9 cellular contexts compared by ENCODE assay signal in the genomic region with DNA sequence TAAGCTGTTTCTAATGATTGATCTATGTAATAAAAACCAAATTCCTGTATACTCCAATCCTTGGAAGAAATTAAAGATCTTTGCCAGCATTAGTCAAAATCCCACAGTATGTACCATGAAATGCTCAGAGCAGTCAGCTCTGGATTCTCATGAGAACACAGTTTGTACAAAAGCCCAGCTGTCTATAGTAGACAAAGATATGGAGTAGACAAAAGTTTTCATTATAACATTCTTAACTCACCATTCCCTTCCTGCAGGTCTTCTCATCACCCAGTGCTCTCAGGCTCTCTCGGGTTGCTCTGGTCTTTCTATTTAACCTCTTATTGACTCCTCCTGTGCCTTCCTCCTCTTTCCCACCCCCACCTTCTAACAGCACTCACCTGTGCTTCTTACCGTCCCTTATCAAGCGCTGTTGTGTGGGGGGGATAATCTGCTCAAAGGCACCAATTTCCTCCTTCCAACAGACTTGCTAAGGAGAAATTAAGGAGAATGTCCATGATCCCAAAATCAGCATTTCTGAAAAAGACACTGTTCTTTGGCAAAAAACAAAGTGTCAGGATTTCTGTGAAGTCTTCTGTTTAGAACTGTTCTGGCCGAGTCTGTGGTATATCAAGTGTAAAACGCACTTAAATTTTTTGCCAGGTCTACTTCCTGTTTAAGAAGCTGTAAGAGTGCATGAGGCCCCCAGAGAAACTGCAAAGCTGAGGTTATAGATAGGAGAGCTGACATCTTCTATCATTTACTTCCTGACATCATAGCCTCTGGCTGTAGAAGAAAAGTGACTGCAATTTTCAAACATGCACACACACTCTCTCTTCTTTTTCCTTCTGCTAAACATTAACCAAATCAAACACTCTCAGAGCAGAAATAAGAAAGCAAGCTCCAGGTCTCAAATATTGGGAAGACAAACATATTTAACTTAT.
DNase-seq lines count a peak whose midpoint lies in the region; ATAC-seq, FAIRE-seq and TF ChIP-seq lines count a peak whose summit lies in the region.
"Had no signal": no experiment of that assay in that cellular context is flagged by ENCODE, and none has a peak within 500 bp of the region (broad histone marks: within the 10 kb centered on the region; RNA-seq: fewer than 3 reads in every experiment).

No MANE protein-coding gene starts in this region.

- no peak for TF ChIP-seq EP300 in H1 (IDR thresholded peaks at IDR 0.05; ENCODE audit: borderline replicate concordance in 1 of 2, low read depth in 2 of 2, low read length in 2 of 2)

- no peak for FAIRE-seq in H1 (lab: Jason Lieb, UNC)
- FAIRE-seq: astrocyte had no signal

- peaks cover 3% of the 10 kb centered on the region for H3K9me3 Mint-ChIP-seq in CD8-positive, alpha-beta T cell
- peaks cover 0 to 1% of the 10 kb centered on the region in 2 experiments; a peak in 1 of 5 replicates for H3K9me3 Mint-ChIP-seq in H9

- peak overlapping the region; percentile 95 for H3K27ac Mint-ChIP-seq in CD8-positive, alpha-beta T cell
- no peak overlapping the region; a peak in 1 of 7 replicates for H3K27ac Mint-ChIP-seq in H9

- no peak overlapping the region for H2BK120ac ChIP-seq in H1 (replicated peaks; ENCODE audit: low read depth, low read length)
- H2BK120ac ChIP-seq in H9 (ENCODE audit: low read depth, low read length, poor library complexity, severe bottlenecking): no peak overlapping the region

- no peaks in the 10 kb centered on the region for H3K27me3 ChIP-seq in CD8-positive, alpha-beta T cell (ENCODE audit: insufficient read depth, low read length)
- H3K27me3 ChIP-seq in H1 (replicated peaks in 1 of 4; ENCODE audit: control insufficient read depth in 3 of 4, extremely low read depth in 1 of 4, insufficient read depth in 3 of 4, low read length in 3 of 4) (no peaks in the 10 kb centered on the region), H9 (ENCODE audit: insufficient read depth, low read length) (no peaks in the 10 kb centered on the region), dorsolateral prefrontal cortex (peaks cover 0 to 54% (median 14%) of the 10 kb centered on the region in 45 donors)

- CTCF ChIA-PET in CD8-positive, alpha-beta T cell (lab: Charles Lee): no interaction called here
- CTCF ChIA-PET in H1 (lab: Charles Lee; ENCODE audit: partially characterized antibody): interaction anchor here (0.9 to 1.4 kb wide), 4 partner anchors 11 to 217 kb away, joined by 3 to 5 read pairs (median 3); no protein-coding TSS in a partner anchor

- no peaks in the 10 kb centered on the region for H3K27me3 Mint-ChIP-seq in CD8-positive, alpha-beta T cell (ENCODE audit: low read depth)
- no peaks in the 10 kb centered on the region for H3K27me3 Mint-ChIP-seq in H9 (ENCODE audit: low read depth)

- H2BK5ac ChIP-seq in H1 (ENCODE audit: low read depth, low read length): no peak overlapping the region
- no peak overlapping the region for H2BK5ac ChIP-seq in H9 (ENCODE audit: insufficient read length, low read length)

- H3K4me2 ChIP-seq in H1 (ENCODE audit: insufficient read depth in 1 of 2, low read depth in 2 of 2, low read length in 2 of 2) (no peak overlapping the region), H9 (ENCODE audit: insufficient read depth, insufficient read length, low read length) (no peak overlapping the region)

- ATAC-seq in CD8-positive, alpha-beta T cell: peak; percentile 95
- ATAC-seq in GM19372 (IDR thresholded peaks at IDR 0.05; ENCODE audit: low read depth, unreplicated experiment) (peak; percentile 65), HG03175 (IDR thresholded peaks at IDR 0.05; ENCODE audit: unreplicated experiment) (peak; percentile 89), left ventricle myocardium superior (no peak)

- no peaks in the 10 kb centered on the region for H3K79me1 ChIP-seq in H1 (ENCODE audit: low read depth, low read length)
- no peaks in the 10 kb centered on the region for H3K79me1 ChIP-seq in H9 (ENCODE audit: insufficient read depth, low read depth, low read length, poor library complexity, severe bottlenecking)

- H4K8ac ChIP-seq in H1 (ENCODE audit: extremely low read depth, insufficient read depth, low read length) (no peak overlapping the region), H9 (replicated peaks; ENCODE audit: insufficient read length, low read depth, low read length) (no peak overlapping the region)

- H3K4ac ChIP-seq in H1 (replicated peaks; ENCODE audit: insufficient read length, low read depth, low read length) (no peak overlapping the region), H9 (ENCODE audit: low read depth, low read length) (no peak overlapping the region)

- H4K5ac ChIP-seq in H1 (ENCODE audit: insufficient read length, low read depth, low read length) (no peak overlapping the region), H9 (ENCODE audit: insufficient read length, low read depth, low read length) (no peak overlapping the region)

- H3K9me3 ChIP-seq in CD8-positive, alpha-beta T cell (ENCODE audit: low read length): no peaks in the 10 kb centered on the region
- H3K9me3 ChIP-seq in H1 (ENCODE audit: insufficient read depth in 2 of 2, low read depth in 1 of 2, low read length in 1 of 2) (no peaks in the 10 kb centered on the region), H9 (ENCODE audit: control insufficient read depth, low read depth, low read length) (no peaks in the 10 kb centered on the region)

- TF ChIP-seq RAD21 in H1 (IDR thresholded peaks at IDR 0.05 in 1 of 2, conservative IDR thresholded peaks at IDR 0.05 in 1 of 2; ENCODE audit: low read depth in 2 of 2, low read length in 2 of 2): no peak

- peak overlapping the region; percentile 48 for H3K4me3 ChIP-seq in CD8-positive, alpha-beta T cell (ENCODE audit: low read depth, low read length)
- no peak overlapping the region for H3K4me3 ChIP-seq in H1 (ENCODE audit: extremely low read depth in 1 of 4, insufficient read depth in 2 of 4, low read depth in 3 of 4, low read length in 4 of 4)
- no peak overlapping the region for H3K4me3 ChIP-seq in dorsolateral prefrontal cortex

- no peaks in the 10 kb centered on the region for H3K36me3 ChIP-seq in CD8-positive, alpha-beta T cell (ENCODE audit: insufficient read depth, low read length)
- H3K36me3 ChIP-seq in H1 (ENCODE audit: control insufficient read depth in 2 of 4, insufficient read depth in 4 of 4, low read length in 3 of 4): no peaks in the 10 kb centered on the region

- no peak for TF ChIP-seq POLR2A in H1 (IDR thresholded peaks at IDR 0.05; ENCODE audit: control extremely low read depth in 1 of 2, low read depth in 2 of 2, low read length in 2 of 2)

- intact Hi-C loops in CD8-positive, alpha-beta T cell (cut with DNase I, micrococcal nuclease): loop anchor here in 1 of 2 experiments (5.0 to 10.0 kb wide), 2 partner anchors 459 to 572 kb away; partner anchors contain the start of gene POLE4
- intact Hi-C loops in left ventricle myocardium superior (cut with micrococcal nuclease) (no loop called here), dorsolateral prefrontal cortex (cut with DNase I) (no loop called here)

- H3K14ac ChIP-seq in H1 (ENCODE audit: insufficient read length): no peak overlapping the region
- H3K14ac ChIP-seq in H9 (ENCODE audit: insufficient read depth, low read length): no peak overlapping the region

- H3K23ac ChIP-seq in H1 (ENCODE audit: insufficient read length) (no peak overlapping the region), H9 (ENCODE audit: insufficient read length, low read depth, low read length) (no peak overlapping the region)

- peaks cover 50% of the 10 kb centered on the region for H3K4me1 Mint-ChIP-seq in CD8-positive, alpha-beta T cell (ENCODE audit: low read depth)
- H3K4me1 Mint-ChIP-seq in H9: peaks cover 7 to 9% of the 10 kb centered on the region in 2 experiments

- H3K4me1 ChIP-seq in CD8-positive, alpha-beta T cell (ENCODE audit: insufficient read depth, low read length): peaks cover 17% of the 10 kb centered on the region
- H3K4me1 ChIP-seq in H1 (replicated peaks in 1 of 4; ENCODE audit: control insufficient read depth in 3 of 4, insufficient read depth in 4 of 4, low read length in 3 of 4) (peaks cover 0 to 3% (median 0%) of the 10 kb centered on the region in 4 experiments; a peak in 1 of 7 replicates), H9 (ENCODE audit: insufficient read depth, low read length) (no peaks in the 10 kb centered on the region)

- H3K9ac ChIP-seq in H1 (replicated peaks in 1 of 4; ENCODE audit: extremely low read depth in 1 of 4, low read depth in 3 of 4, low read length in 3 of 4) (no peak overlapping the region), H9 (ENCODE audit: extremely low read depth, insufficient read length, low read length) (no peak overlapping the region)

- peaks cover 26% of the 10 kb centered on the region for H3K36me3 Mint-ChIP-seq in CD8-positive, alpha-beta T cell
- H3K36me3 Mint-ChIP-seq in H9 (ENCODE audit: insufficient read depth in 1 of 3, low read depth in 3 of 3): no peaks in the 10 kb centered on the region

- peak in 3 of 7 experiments; percentile 10 to 58 (median 50) for DNase-seq in CD8-positive, alpha-beta T cell
- DNase-seq in H1 (ENCODE audit: low read depth in 1 of 2, low spot score in 2 of 2) (no peak), A172 (ENCODE audit: low spot score) (no peak), H9 (no peak), left ventricle myocardium superior (no peak), dorsolateral prefrontal cortex (no peak)

- H3K23me2 ChIP-seq in H1 (ENCODE audit: low read depth, low read length): no peaks in the 10 kb centered on the region
- no peaks in the 10 kb centered on the region for H3K23me2 ChIP-seq in H9 (ENCODE audit: insufficient read length, low read depth, low read length, poor library complexity, severe bottlenecking)

- H2AFZ ChIP-seq in H1 (ENCODE audit: low read length): 0 out of 2 replicates have a peak overlapping the region, but pooled peaks have one; percentile 81
- H2AFZ ChIP-seq in H9 (ENCODE audit: low read length): no peak overlapping the region

- H2BK20ac ChIP-seq in H1 (ENCODE audit: low read length) (no peak overlapping the region), H9 (ENCODE audit: low read depth, low read length, poor library complexity, severe bottlenecking) (no peak overlapping the region)

- H4K91ac ChIP-seq in H1 (replicated peaks; ENCODE audit: insufficient read length, low read length): no peak overlapping the region
- no peak overlapping the region for H4K91ac ChIP-seq in H9 (ENCODE audit: insufficient read length, low read depth, low read length)

- no peaks in the 10 kb centered on the region for H4K20me1 ChIP-seq in H1 (replicated peaks in 1 of 2; ENCODE audit: control insufficient read depth in 1 of 2, insufficient read depth in 2 of 2, low read length in 2 of 2)
- H4K20me1 ChIP-seq in H9 (ENCODE audit: control insufficient read depth, insufficient read depth, insufficient read length): no peaks in the 10 kb centered on the region

- H2AK5ac ChIP-seq in H1 (ENCODE audit: low read depth, low read length): no peak overlapping the region
- H2AK5ac ChIP-seq in H9 (ENCODE audit: insufficient read length, low read length): no peak overlapping the region

- peak overlapping the region; percentile 60 for H3K27ac ChIP-seq in CD8-positive, alpha-beta T cell (ENCODE audit: low read depth, low read length)
- H3K27ac ChIP-seq in H1 (ENCODE audit: low read depth, low read length) (no peak overlapping the region), H9 (ENCODE audit: insufficient read length, low read depth, low read length) (no peak overlapping the region), dorsolateral prefrontal cortex (no peak overlapping the region)

- H3K56ac ChIP-seq in H1 (replicated peaks; ENCODE audit: insufficient read length, low read depth, low read length) (no peak overlapping the region), H9 (ENCODE audit: insufficient read length, low read depth, low read length) (no peak overlapping the region)

- TF ChIP-seq CTCF in CD8-positive, alpha-beta T cell (IDR thresholded peaks at IDR 0.05): no peak
- TF ChIP-seq CTCF in H1 (IDR thresholded peaks at IDR 0.05; ENCODE audit: control extremely low read depth in 1 of 3, insufficient read depth in 1 of 3, low read depth in 1 of 3, low read length in 3 of 3) (no peak), H9 (conservative IDR thresholded peaks at IDR 0.05) (no peak), dorsolateral prefrontal cortex (IDR thresholded peaks at IDR 0.05 in 54 of 56, conservative IDR thresholded peaks at IDR 0.05 in 2 of 56; ENCODE audit: low read depth in 1 of 56, partially characterized antibody in 56 of 56) (no peak)

- 76% methylated on average over 5 of the region's 5 CpGs; no CpG with 5 or more reads in 1 of the 2 experiments for WGBS in H1 (ENCODE audit: extremely low coverage in 1 of 2, insufficient coverage in 1 of 2, insufficient read length in 1 of 2, insufficient replicate concordance in 2 of 2, low coverage in 1 of 2, low lambda C conversion rate in 2 of 2, missing lambda C conversion rate in 1 of 2), 2 experiments
- whole genome bisulfite sequencing in H9 (ENCODE audit: extremely low coverage, insufficient read length, low lambda C conversion rate): no CpG with 5 or more reads among the region's 5 CpGs

- H2BK15ac ChIP-seq in H1 (ENCODE audit: low read length): no peak overlapping the region
- H2BK15ac ChIP-seq in H9 (ENCODE audit: low read depth, low read length): no peak overlapping the region

- H3K18ac ChIP-seq in H1 (ENCODE audit: extremely low read depth, low read length) (no peak overlapping the region), H9 (ENCODE audit: insufficient read length, low read depth, low read length) (no peak overlapping the region)

- POLR2A ChIA-PET in CD8-positive, alpha-beta T cell (lab: Charles Lee): no interaction called here
- POLR2A ChIA-PET in H1 (lab: Charles Lee; ENCODE audit: partially characterized antibody): no interaction called here

- no peak overlapping the region for H2BK12ac ChIP-seq in H1 (ENCODE audit: low read depth, low read length)
- H2BK12ac ChIP-seq in H9 (ENCODE audit: insufficient read length, low read depth, low read length): no peak overlapping the region

- H3K4me3 Mint-ChIP-seq in CD8-positive, alpha-beta T cell: peak overlapping the region; percentile 91
- no peak overlapping the region; a peak in 1 of 5 replicates for H3K4me3 Mint-ChIP-seq in H9

- H3K79me2 ChIP-seq in H1 (ENCODE audit: control insufficient read depth in 1 of 2, insufficient read depth in 2 of 2, low read length in 2 of 2): no peaks in the 10 kb centered on the region
- H3K79me2 ChIP-seq in H9 (ENCODE audit: insufficient read depth, low read length): no peaks in the 10 kb centered on the region

- H3T11ph ChIP-seq in H9 (ENCODE audit: low read length): no peak overlapping the region
